In genomic region chr18:41955688-41956087, GRCh38 we compare ENCODE assay signal across 8 cellular contexts. TPM values are rescaled to one million over a fixed set of nuclear protein-coding genes. Genes with fewer than 3 reads are reported as not detected.
DNase-seq lines count a peak whose midpoint lies in the region; ATAC-seq and TF ChIP-seq lines count a peak whose summit lies in the region.

No MANE protein-coding gene starts in this region.

- H3K4me1 ChIP-seq in breast epithelium = peaks cover 0 to 9% of the 10 kb centered on the region in 2 donors
- H3K4me1 ChIP-seq in mucosa of descending colon (ENCODE audit: low read depth) = no peaks in the 10 kb centered on the region

- H3K4me3 ChIP-seq in AG10803 (ENCODE audit: low read length) (peak overlapping the region; percentile 84), breast epithelium (peak overlapping the region; percentile 88 to 89 (median 88)), mucosa of descending colon (peak overlapping the region; percentile 75)

- H3K4me1 Mint-ChIP-seq in IgD-negative memory B cell = peaks cover 15 to 35% (median 25%) of the 10 kb centered on the region in 3 donors

- peaks cover 3% of the 10 kb centered on the region for H3K36me3 Mint-ChIP-seq in IgD-negative memory B cell

- peak overlapping the region; percentile 87 for H3K27ac ChIP-seq in breast epithelium

- H3K27me3 ChIP-seq in breast epithelium = no peaks in the 10 kb centered on the region

- TF ChIP-seq POLR2A in breast epithelium (IDR thresholded peaks at IDR 0.05) = no peak

- ATAC-seq in mucosa of descending colon (no peak), GM19395 (IDR thresholded peaks at IDR 0.05; ENCODE audit: unreplicated experiment) (no peak), GM18907 (IDR thresholded peaks at IDR 0.05; ENCODE audit: unreplicated experiment) (no peak)

- DNase-seq in AG10803 (ENCODE audit: low read depth) (no peak), breast epithelium (ENCODE audit: low spot score in 2 of 2) (no peak), mucosa of descending colon (no peak), occipital lobe (lab: John Stamatoyannopoulos, UW) (no peak), NCI-H1694 treated with DMSO at 0.1 percent for 48 hours (lab: John Stamatoyannopoulos, UW) (no peak)

- no peaks in the 10 kb centered on the region for H3K9me3 ChIP-seq in breast epithelium
- H3K9me3 ChIP-seq in mucosa of descending colon = no peaks in the 10 kb centered on the region

- H3K27ac Mint-ChIP-seq in IgD-negative memory B cell = peak overlapping the region; percentile 79 to 98 (median 95)

- no peaks in the 10 kb centered on the region for H3K9me3 Mint-ChIP-seq in IgD-negative memory B cell

- no peak for TF ChIP-seq CTCF in AG10803 (conservative IDR thresholded peaks at IDR 0.05; ENCODE audit: low read length)
- TF ChIP-seq CTCF in breast epithelium (IDR thresholded peaks at IDR 0.05) = no peak
- no peak for TF ChIP-seq CTCF in mucosa of descending colon (IDR thresholded peaks at IDR 0.05)

- peaks cover 3% of the 10 kb centered on the region for H3K27me3 Mint-ChIP-seq in IgD-negative memory B cell

- peak overlapping the region; percentile 96 to 100 (median 100) for H3K4me3 Mint-ChIP-seq in IgD-negative memory B cell

- H3K36me3 ChIP-seq in breast epithelium (no peaks in the 10 kb centered on the region), mucosa of descending colon (ENCODE audit: low read depth) (no peaks in the 10 kb centered on the region)

- intact Hi-C loops in breast epithelium (cut with DNase I; ENCODE audit: low total_unique reads) = no loop called here
- intact Hi-C loops in mucosa of descending colon (cut with DNase I, micrococcal nuclease) = no loop called here

RNA-seq across cellular contexts. Expression of gene PIK3C3, which starts 0.7 kb away (rescaled TPM):
- polyA plus RNA-seq in IgD-negative memory B cell = 31.2 TPM
- total RNA-seq in breast epithelium = 10 to 100 TPM; 33.4 to 70.4 (median 45.9) TPM
- total RNA-seq in mucosa of descending colon = 10 to 100 TPM; 46.2 to 57.1 (median 53.4) TPM
- total RNA-seq in occipital lobe = 108 TPM
